In genomic region chr20:51700809-51701285, GRCh38 we compare ENCODE assay signal across 1 cellular context.
TF ChIP-seq lines count a peak whose summit lies in the region.

No MANE protein-coding gene starts in this region.

TF ChIP-seq in HepG2, 621 proteins besides CTCF, POLR2A, EP300 and RAD21 (continued from another document and continues in another):
- TF ChIP-seq IKZF5 (CRISPR knock-in tag; IDR thresholded peaks at IDR 0.05) (peak; percentile 36; the same call in 1 of the 2 replicates), JDP2 (CRISPR knock-in tag; IDR thresholded peaks at IDR 0.05; ENCODE audit: borderline replicate concordance) (no peak), MTA1 (CRISPR knock-in tag; IDR thresholded peaks at IDR 0.05; ENCODE audit: borderline replicate concordance) (no peak), BORCS8-MEF2B (CRISPR knock-in tag; IDR thresholded peaks at IDR 0.05) (no peak), ZBTB40 (IDR thresholded peaks at IDR 0.05) (no peak), ZBTB40 (CRISPR knock-in tag; IDR thresholded peaks at IDR 0.05) (no peak), IKZF4 (CRISPR knock-in tag; IDR thresholded peaks at IDR 0.05; ENCODE audit: borderline replicate concordance, low read depth, not compliant biosample characterization) (no peak), STAG1 (CRISPR knock-in tag; IDR thresholded peaks at IDR 0.05) (peak; percentile 80), ZFP41 (CRISPR knock-in tag; IDR thresholded peaks at IDR 0.05; ENCODE audit: borderline replicate concordance) (0 out of 2 replicates have a peak, but pooled peaks have one; percentile 6), ZNF768 (CRISPR knock-in tag; IDR thresholded peaks at IDR 0.05) (no peak), GPBP1L1 (CRISPR knock-in tag; IDR thresholded peaks at IDR 0.05) (no peak), SKI (IDR thresholded peaks at IDR 0.05; ENCODE audit: partially characterized antibody) (no peak), KDM5A (IDR thresholded peaks at IDR 0.05; ENCODE audit: borderline replicate concordance, low read length) (no peak), ZNF616 (CRISPR knock-in tag; IDR thresholded peaks at IDR 0.05; ENCODE audit: low read depth) (no peak), SIN3B (IDR thresholded peaks at IDR 0.05; ENCODE audit: low read length) (no peak), SP4 (CRISPR knock-in tag; IDR thresholded peaks at IDR 0.05) (no peak), MAFK (conservative IDR thresholded peaks at IDR 0.05 in 1 of 2, IDR thresholded peaks at IDR 0.05 in 1 of 2; ENCODE audit: low read length in 2 of 2) (no peak), ZNF841 (CRISPR knock-in tag; IDR thresholded peaks at IDR 0.05; ENCODE audit: borderline replicate concordance) (no peak), RNF2 (conservative IDR thresholded peaks at IDR 0.05; ENCODE audit: low read depth) (no peak), PCBP1 (IDR thresholded peaks at IDR 0.05; ENCODE audit: borderline replicate concordance, low read depth, low read length) (no peak), HDAC1 (CRISPR knock-in tag; IDR thresholded peaks at IDR 0.05) (no peak), DPF2 (CRISPR knock-in tag; IDR thresholded peaks at IDR 0.05; ENCODE audit: borderline replicate concordance, low read depth) (no peak; the same call in 1 of the 2 replicates), TRIM24 (CRISPR knock-in tag; IDR thresholded peaks at IDR 0.05) (no peak), RBFOX2 (IDR thresholded peaks at IDR 0.05; ENCODE audit: low read depth, low read length) (no peak), ZMYM4 (CRISPR knock-in tag; IDR thresholded peaks at IDR 0.05) (peak; percentile 39; the same call in 1 of the 2 replicates), CSRNP2 (CRISPR knock-in tag; conservative IDR thresholded peaks at IDR 0.05; ENCODE audit: low read depth) (no peak), ZNF607 (CRISPR knock-in tag; IDR thresholded peaks at IDR 0.05; ENCODE audit: borderline replicate concordance) (no peak), ETV5 (CRISPR knock-in tag; IDR thresholded peaks at IDR 0.05; ENCODE audit: borderline replicate concordance) (no peak), ELF3 (CRISPR knock-in tag; IDR thresholded peaks at IDR 0.05) (peak; percentile 38; the same call in 1 of the 2 replicates), ZSCAN25 (CRISPR knock-in tag; IDR thresholded peaks at IDR 0.05) (no peak), SP1 (IDR thresholded peaks at IDR 0.05) (no peak), SP1 (CRISPR knock-in tag; IDR thresholded peaks at IDR 0.05) (no peak), ZNF333 (CRISPR knock-in tag; IDR thresholded peaks at IDR 0.05; ENCODE audit: borderline replicate concordance) (no peak), GLMP (CRISPR knock-in tag; IDR thresholded peaks at IDR 0.05; ENCODE audit: borderline replicate concordance) (no peak), ZNF256 (CRISPR knock-in tag; conservative IDR thresholded peaks at IDR 0.05) (no peak), ZNF510 (CRISPR knock-in tag; IDR thresholded peaks at IDR 0.05; ENCODE audit: low read depth) (no peak), AKAP8 (CRISPR knock-in tag; IDR thresholded peaks at IDR 0.05) (no peak), ZBTB39 (CRISPR knock-in tag; IDR thresholded peaks at IDR 0.05) (no peak), CBX1 (IDR thresholded peaks at IDR 0.05; ENCODE audit: low read depth) (no peak), ZBTB20 (CRISPR knock-in tag; IDR thresholded peaks at IDR 0.05; ENCODE audit: borderline replicate concordance, low read depth) (no peak), ATM (IDR thresholded peaks at IDR 0.05; ENCODE audit: borderline replicate concordance) (no peak), ZNF24 (IDR thresholded peaks at IDR 0.05) (no peak), ZSCAN29 (CRISPR knock-in tag; conservative IDR thresholded peaks at IDR 0.05) (peak; percentile 15; the same call in 1 of the 2 replicates)
- TF ChIP-seq, protein P1, sequence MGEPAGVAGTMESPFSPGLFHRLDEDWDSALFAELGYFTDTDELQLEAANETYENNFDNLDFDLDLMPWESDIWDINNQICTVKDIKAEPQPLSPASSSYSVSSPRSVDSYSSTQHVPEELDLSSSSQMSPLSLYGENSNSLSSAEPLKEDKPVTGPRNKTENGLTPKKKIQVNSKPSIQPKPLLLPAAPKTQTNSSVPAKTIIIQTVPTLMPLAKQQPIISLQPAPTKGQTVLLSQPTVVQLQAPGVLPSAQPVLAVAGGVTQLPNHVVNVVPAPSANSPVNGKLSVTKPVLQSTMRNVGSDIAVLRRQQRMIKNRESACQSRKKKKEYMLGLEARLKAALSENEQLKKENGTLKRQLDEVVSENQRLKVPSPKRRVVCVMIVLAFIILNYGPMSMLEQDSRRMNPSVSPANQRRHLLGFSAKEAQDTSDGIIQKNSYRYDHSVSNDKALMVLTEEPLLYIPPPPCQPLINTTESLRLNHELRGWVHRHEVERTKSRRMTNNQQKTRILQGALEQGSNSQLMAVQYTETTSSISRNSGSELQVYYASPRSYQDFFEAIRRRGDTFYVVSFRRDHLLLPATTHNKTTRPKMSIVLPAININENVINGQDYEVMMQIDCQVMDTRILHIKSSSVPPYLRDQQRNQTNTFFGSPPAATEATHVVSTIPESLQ (CRISPR knock-in tag; conservative IDR thresholded peaks at IDR 0.05) = no peak
- TF ChIP-seq, protein P2, sequence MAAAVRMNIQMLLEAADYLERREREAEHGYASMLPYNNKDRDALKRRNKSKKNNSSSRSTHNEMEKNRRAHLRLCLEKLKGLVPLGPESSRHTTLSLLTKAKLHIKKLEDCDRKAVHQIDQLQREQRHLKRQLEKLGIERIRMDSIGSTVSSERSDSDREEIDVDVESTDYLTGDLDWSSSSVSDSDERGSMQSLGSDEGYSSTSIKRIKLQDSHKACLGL (CRISPR knock-in tag; IDR thresholded peaks at IDR 0.05) = no peak
- TF ChIP-seq, protein P3, sequence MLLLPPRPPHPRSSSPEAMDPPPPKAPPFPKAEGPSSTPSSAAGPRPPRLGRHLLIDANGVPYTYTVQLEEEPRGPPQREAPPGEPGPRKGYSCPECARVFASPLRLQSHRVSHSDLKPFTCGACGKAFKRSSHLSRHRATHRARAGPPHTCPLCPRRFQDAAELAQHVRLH (CRISPR knock-in tag; IDR thresholded peaks at IDR 0.05; ENCODE audit: borderline replicate concordance, low read depth) = no peak
